8 cellular contexts compared by ENCODE assay signal in the genomic region with DNA sequence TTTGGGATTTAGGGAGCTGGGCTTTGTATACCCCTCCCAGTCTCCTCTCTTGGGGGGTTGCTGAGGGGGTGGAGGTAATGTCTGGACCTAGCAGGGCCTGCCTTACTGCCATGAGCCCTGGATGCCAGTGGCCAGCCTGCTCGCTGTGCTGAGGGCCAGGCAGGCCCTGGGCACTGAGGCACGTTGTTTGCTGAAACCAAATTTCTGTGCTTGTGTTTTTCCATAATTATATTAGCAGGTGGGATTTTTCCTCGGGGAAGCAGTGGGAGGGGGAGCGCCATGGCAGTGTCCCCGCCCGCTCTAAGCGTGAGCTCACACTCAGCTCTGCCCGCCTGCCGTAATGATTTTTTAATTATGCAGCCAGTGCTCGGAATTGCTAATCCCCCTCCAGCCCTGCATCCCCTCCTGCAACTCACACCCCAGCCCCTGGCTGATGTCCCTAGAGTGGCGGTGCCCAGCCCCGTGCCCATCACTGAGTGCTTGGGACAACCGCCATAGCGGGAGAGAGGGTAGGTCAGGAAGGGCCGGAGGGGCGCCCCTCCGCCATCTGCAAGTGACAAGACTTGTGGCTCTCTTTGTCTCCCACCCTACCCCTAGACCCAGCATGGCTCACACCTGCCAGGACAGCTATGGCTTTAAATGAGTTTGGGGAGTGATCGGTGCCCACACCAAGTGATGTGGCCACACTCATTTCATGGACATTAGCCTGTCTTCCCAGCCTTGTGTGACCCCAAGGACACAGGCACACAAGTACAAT. TPM values are rescaled to one million over a fixed set of nuclear protein-coding genes. Genes with fewer than 3 reads are reported as not detected.
DNase-seq lines count a peak whose midpoint lies in the region; ATAC-seq lines count a peak whose summit lies in the region.

No MANE protein-coding gene starts in this region.

- H3K27me3 Mint-ChIP-seq in central memory CD8-positive, alpha-beta T cell = no peaks in the 10 kb centered on the region
- H3K27me3 Mint-ChIP-seq in natural killer cell treated with Interleukin-12 subunit alpha and Interleukin-12 subunit beta and Interleukin-15 and Interleukin-18, amount 100 ng/mL, for 72 hours = no peaks in the 10 kb centered on the region

- no peaks in the 10 kb centered on the region for H3K9me3 Mint-ChIP-seq in central memory CD8-positive, alpha-beta T cell
- no peaks in the 10 kb centered on the region for H3K9me3 Mint-ChIP-seq in natural killer cell treated with Interleukin-12 subunit alpha and Interleukin-12 subunit beta and Interleukin-15 and Interleukin-18, amount 100 ng/mL, for 72 hours

- H3K9ac ChIP-seq in BLaER1 treated with 17β-estradiol and CSF1 and Interleukin-3, amounts not matched to agents 10 nM and 100 nM = peak overlapping the region; percentile 76 to 93 (median 85)
- H3K9ac ChIP-seq in HUES6 (ENCODE audit: low read length) = peak overlapping the region; percentile 57

- H3K4me2 ChIP-seq in BLaER1 treated with 17β-estradiol and CSF1 and Interleukin-3, amounts not matched to agents 10 nM and 100 nM = peak overlapping the region; percentile 94 to 100 (median 99)

- peaks cover 36 to 82% (median 53%) of the 10 kb centered on the region in 11 experiments; a peak in 19 of 22 replicates for H4K20me1 ChIP-seq in BLaER1 treated with 17β-estradiol and CSF1 and Interleukin-3, amounts not matched to agents 10 nM and 100 nM

- no peak for DNase-seq in central memory CD8-positive, alpha-beta T cell (ENCODE audit: low spot score in 2 of 2)
- DNase-seq in natural killer cell treated with Interleukin-12 subunit alpha and Interleukin-12 subunit beta and Interleukin-15 and Interleukin-18, amount 100 ng/mL, for 72 hours (ENCODE audit: low spot score) = no peak
- DNase-seq in iPS-NIHi11 (ENCODE audit: low spot score) (no peak), occipital lobe (lab: John Stamatoyannopoulos, UW) (no peak)

- peak overlapping the region; percentile 80 for H3K4me3 Mint-ChIP-seq in central memory CD8-positive, alpha-beta T cell
- peak overlapping the region; percentile 91 for H3K4me3 Mint-ChIP-seq in natural killer cell treated with Interleukin-12 subunit alpha and Interleukin-12 subunit beta and Interleukin-15 and Interleukin-18, amount 100 ng/mL, for 72 hours

- H3K4me1 ChIP-seq in BLaER1 treated with 17β-estradiol and CSF1 and Interleukin-3, amounts not matched to agents 10 nM and 100 nM = peaks cover 98 to 100% (median 100%) of the 10 kb centered on the region in 10 experiments
- H3K4me1 ChIP-seq in HUES6 (ENCODE audit: control insufficient read depth, insufficient read depth, low read length) = peaks cover 70% of the 10 kb centered on the region

- no peaks in the 10 kb centered on the region for H3K36me3 ChIP-seq in BLaER1 treated with 17β-estradiol and CSF1 and Interleukin-3, amounts not matched to agents 10 nM and 100 nM
- H3K36me3 ChIP-seq in HUES6 (ENCODE audit: control insufficient read depth, insufficient read depth, low read length) = peaks cover 2% of the 10 kb centered on the region; the same call in 1 of the 2 replicates

- peaks cover 8% of the 10 kb centered on the region for H3K36me3 Mint-ChIP-seq in central memory CD8-positive, alpha-beta T cell (ENCODE audit: insufficient read depth)
- H3K36me3 Mint-ChIP-seq in natural killer cell treated with Interleukin-12 subunit alpha and Interleukin-12 subunit beta and Interleukin-15 and Interleukin-18, amount 100 ng/mL, for 72 hours = no peaks in the 10 kb centered on the region

- peaks cover 49% of the 10 kb centered on the region for H3K4me1 Mint-ChIP-seq in central memory CD8-positive, alpha-beta T cell
- H3K4me1 Mint-ChIP-seq in natural killer cell treated with Interleukin-12 subunit alpha and Interleukin-12 subunit beta and Interleukin-15 and Interleukin-18, amount 100 ng/mL, for 72 hours (ENCODE audit: low read depth in 2 of 2) = peaks cover 50 to 60% of the 10 kb centered on the region in 2 donors

- no peak for ATAC-seq in central memory CD8-positive, alpha-beta T cell (replicated peaks; ENCODE audit: extremely low read depth, poor library complexity, severe bottlenecking)
- ATAC-seq in natural killer cell treated with Interleukin-12 subunit alpha and Interleukin-12 subunit beta and Interleukin-15 and Interleukin-18, amount 100 ng/mL, for 72 hours = no peak
- ATAC-seq in GM19455 (IDR thresholded peaks at IDR 0.05; ENCODE audit: unreplicated experiment) (no peak), HG03095 (IDR thresholded peaks at IDR 0.05; ENCODE audit: unreplicated experiment) (no peak)

- H3K4me3 ChIP-seq in BLaER1 treated with 17β-estradiol and CSF1 and Interleukin-3, amounts not matched to agents 10 nM and 100 nM = peak overlapping the region; percentile 43 to 73 (median 63)
- H3K4me3 ChIP-seq in HUES6 (ENCODE audit: low read depth, low read length) = no peak overlapping the region

- H3K27ac ChIP-seq in BLaER1 treated with 17β-estradiol and CSF1 and Interleukin-3, amounts not matched to agents 10 nM and 100 nM = peak overlapping the region; percentile 17 to 95 (median 90); a peak in 21 of 22 replicates
- no peak overlapping the region for H3K27ac ChIP-seq in HUES6 (ENCODE audit: low read depth, low read length)

- H3K27me3 ChIP-seq in BLaER1 treated with 17β-estradiol and CSF1 and Interleukin-3, amounts not matched to agents 10 nM and 100 nM = no peaks in the 10 kb centered on the region
- H3K27me3 ChIP-seq in HUES6 (ENCODE audit: control insufficient read depth, insufficient read depth, low read length) = no peaks in the 10 kb centered on the region

- H3K27ac Mint-ChIP-seq in central memory CD8-positive, alpha-beta T cell (ENCODE audit: low read depth) = peak overlapping the region; percentile 63
- H3K27ac Mint-ChIP-seq in natural killer cell treated with Interleukin-12 subunit alpha and Interleukin-12 subunit beta and Interleukin-15 and Interleukin-18, amount 100 ng/mL, for 72 hours = peak overlapping the region; percentile 95 to 96

- no peaks in the 10 kb centered on the region for H3K9me3 ChIP-seq in BLaER1 treated with 17β-estradiol and CSF1 and Interleukin-3, amounts not matched to agents 10 nM and 100 nM (replicated peaks in 1 of 11)
- no peaks in the 10 kb centered on the region for H3K9me3 ChIP-seq in HUES6 (ENCODE audit: control insufficient read depth, insufficient read depth, low read depth, low read length)

RNA-seq across cellular contexts. Expression of a gene that starts 21.0 kb away (rescaled TPM):
- 1 to 10 TPM; 4.7 to 9.0 TPM for total RNA-seq in natural killer cell treated with Interleukin-12 subunit alpha and Interleukin-12 subunit beta and Interleukin-15 and Interleukin-18, amount 100 ng/mL, for 72 hours
- total RNA-seq in occipital lobe = 37.1 TPM
